ENCODE assay signal across 16 cellular contexts in the genomic region with DNA sequence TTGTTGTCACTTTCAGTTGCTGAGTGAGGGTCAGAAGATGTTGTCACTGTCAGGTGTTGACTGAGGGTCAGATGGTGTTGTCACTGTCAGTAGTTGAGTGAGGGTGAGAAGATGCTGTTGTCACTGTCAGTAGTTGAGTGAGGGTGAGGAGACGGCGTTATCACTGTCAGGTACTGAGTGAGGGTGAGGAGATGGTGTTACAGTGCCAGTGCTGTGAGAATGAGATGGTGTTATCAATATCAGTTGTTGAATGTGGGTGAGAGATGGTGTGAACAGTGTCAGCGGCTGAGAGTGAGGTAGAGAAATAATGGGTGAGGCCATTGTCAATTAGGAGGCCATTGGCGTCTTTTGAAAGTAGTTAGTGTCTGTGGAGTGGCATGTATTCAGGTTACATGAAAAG. TPM values are rescaled to one million over a fixed set of nuclear protein-coding genes. Genes with fewer than 3 reads are reported as not detected.
DNase-seq lines count a peak whose midpoint lies in the region; FAIRE-seq and TF ChIP-seq lines count a peak whose summit lies in the region.
"Had no signal": no experiment of that assay in that cellular context is flagged by ENCODE, and none has a peak within 500 bp of the region (broad histone marks: within the 10 kb centered on the region; RNA-seq: fewer than 3 reads in every experiment).

No MANE protein-coding gene starts in this region.

- intact Hi-C loops in Caco-2 (cut with micrococcal nuclease; ENCODE audit: unreplicated experiment): no loop called here

- H3K27ac Mint-ChIP-seq in Caco-2 (ENCODE audit: unreplicated experiment) (peak overlapping the region; percentile 87), IgD-negative memory B cell (peak overlapping the region; percentile 93 to 97 (median 96)), astrocyte (ENCODE audit: unreplicated experiment) (no peak overlapping the region), nephron (peak overlapping the region; percentile 9 to 57 (median 54))

- H4K20me1 ChIP-seq in astrocyte (ENCODE audit: insufficient read depth, low read length): peaks cover 10% of the 10 kb centered on the region

- DNase-seq in Caco-2 (no peak), astrocyte (ENCODE audit: low read depth) (no peak), NOMO-1 treated with dmso at 0.1 percent for 144 hours (lab: John Stamatoyannopoulos, UW; ENCODE audit: unreplicated experiment) (no peak), GM19238 (ENCODE audit: insufficient read length, low spot score) (no peak), AML-193 (lab: John Stamatoyannopoulos, UW) (no peak), NCI-H146 (lab: John Stamatoyannopoulos, UW) (no peak)
- DNase-seq: activated gamma-delta T cell treated with Interleukin-2 at 50 U/mL for 16 hours, cerebellar nuclear complex, erythroblast, heart right ventricle, NCI-H1417 treated with DMSO at 0.1 percent for 48 hours, NCI-H524, SW 1271 had no signal

- no peak overlapping the region for H3K9ac ChIP-seq in astrocyte (ENCODE audit: low read length)

- H3K27me3 ChIP-seq in Caco-2 (replicated peaks; ENCODE audit: control insufficient read depth, insufficient read depth, low read length) (no peaks in the 10 kb centered on the region), astrocyte (ENCODE audit: insufficient read depth, low read length) (no peaks in the 10 kb centered on the region)
- H3K27me3 ChIP-seq: heart right ventricle had no signal

- no TSS peak for BruUV-seq in Caco-2 (replicated peaks; lab: Mats Ljungman, UMichigan)

- H3K27ac ChIP-seq in astrocyte (ENCODE audit: low read depth, low read length): no peak overlapping the region

- TF ChIP-seq CTCF in Caco-2 (IDR thresholded peaks at IDR 0.05; ENCODE audit: insufficient read depth in 1 of 2, low read depth in 1 of 2, low read length in 1 of 2, severe bottlenecking in 1 of 2, unreplicated experiment in 1 of 2): no peak
- no peak for TF ChIP-seq CTCF in astrocyte (IDR thresholded peaks at IDR 0.05; ENCODE audit: insufficient read depth, low read depth, low read length)
- no peak for TF ChIP-seq CTCF in nephron (IDR thresholded peaks at IDR 0.05; ENCODE audit: unreplicated experiment in 3 of 3)

- H3K9me3 Mint-ChIP-seq in Caco-2 (ENCODE audit: unreplicated experiment): peaks cover 28% of the 10 kb centered on the region
- H3K9me3 Mint-ChIP-seq in IgD-negative memory B cell: peaks cover 0 to 21% (median 12%) of the 10 kb centered on the region in 3 donors
- H3K9me3 Mint-ChIP-seq in astrocyte (ENCODE audit: unreplicated experiment): peaks cover 13% of the 10 kb centered on the region
- H3K9me3 Mint-ChIP-seq in nephron: peaks cover 30% of the 10 kb centered on the region

- H3K36me3 ChIP-seq in Caco-2 (ENCODE audit: control insufficient read depth, insufficient read depth, low read length) (no peaks in the 10 kb centered on the region), astrocyte (ENCODE audit: insufficient read depth, low read length) (no peaks in the 10 kb centered on the region)
- H3K36me3 ChIP-seq: heart right ventricle had no signal

- no peak overlapping the region for H2AFZ ChIP-seq in astrocyte (ENCODE audit: low read depth, low read length)

- H3K27me3 Mint-ChIP-seq in Caco-2 (ENCODE audit: insufficient read depth, unreplicated experiment) (no peaks in the 10 kb centered on the region), IgD-negative memory B cell (no peaks in the 10 kb centered on the region), astrocyte (ENCODE audit: low read depth, unreplicated experiment) (peaks cover 23% of the 10 kb centered on the region), nephron (ENCODE audit: low read depth) (peaks cover 14% of the 10 kb centered on the region)

- no peak overlapping the region for H3K4me2 ChIP-seq in astrocyte (ENCODE audit: low read length)

- POLR2A ChIA-PET in Caco-2 (lab: Charles Lee): no interaction called here

- CTCF ChIA-PET in Caco-2 (lab: Charles Lee): no interaction called here

- H3K9me3 ChIP-seq in Caco-2 (no peaks in the 10 kb centered on the region), astrocyte (ENCODE audit: insufficient read depth, low read depth, low read length) (peaks cover 9% of the 10 kb centered on the region)

- H3K4me1 Mint-ChIP-seq in Caco-2 (ENCODE audit: low read depth, unreplicated experiment) (peaks cover 11% of the 10 kb centered on the region), IgD-negative memory B cell (peaks cover 10 to 30% (median 28%) of the 10 kb centered on the region in 3 donors), astrocyte (ENCODE audit: low read depth, unreplicated experiment) (peaks cover 4% of the 10 kb centered on the region), nephron (no peaks in the 10 kb centered on the region)

- no peaks in the 10 kb centered on the region for H3K4me1 ChIP-seq in Caco-2
- peaks cover 6% of the 10 kb centered on the region for H3K4me1 ChIP-seq in astrocyte (ENCODE audit: insufficient read depth, low read length)

- no peak for FAIRE-seq in astrocyte (lab: Jason Lieb, UNC)
- FAIRE-seq: HepG2 had no signal

- peaks cover 10% of the 10 kb centered on the region for H3K36me3 Mint-ChIP-seq in Caco-2 (ENCODE audit: insufficient read depth, unreplicated experiment)
- peaks cover 3% of the 10 kb centered on the region for H3K36me3 Mint-ChIP-seq in IgD-negative memory B cell
- H3K36me3 Mint-ChIP-seq in astrocyte (ENCODE audit: low read depth, unreplicated experiment): no peaks in the 10 kb centered on the region
- peaks cover 12% of the 10 kb centered on the region for H3K36me3 Mint-ChIP-seq in nephron (ENCODE audit: low read depth)

- no peak overlapping the region for H3K4me3 ChIP-seq in Caco-2 (ENCODE audit: low read depth, low read length)
- H3K4me3 ChIP-seq in astrocyte (ENCODE audit: insufficient read depth, low read depth, low read length): no peak overlapping the region

- H3K79me2 ChIP-seq in astrocyte (ENCODE audit: insufficient read depth, low read length): peaks cover 20% of the 10 kb centered on the region

- H3K4me3 Mint-ChIP-seq in Caco-2 (ENCODE audit: unreplicated experiment) (peak overlapping the region; percentile 82), IgD-negative memory B cell (peak overlapping the region in 3 of 4 donors; percentile 19 to 94 (median 87)), astrocyte (ENCODE audit: unreplicated experiment) (peak overlapping the region; percentile 2), nephron (peak overlapping the region; percentile 58 to 67 (median 67))

RNA-seq across cellular contexts. Expression of a gene that starts 1.6 kb away (rescaled TPM):
- total RNA-seq in Caco-2 (2022) (13.0 and 15.8 TPM in 2 replicates), astrocyte (12.6 and 14.3 TPM in 2 replicates)
- polyA plus RNA-seq in IgD-negative memory B cell: 17.6 TPM

Comparison
In these comparisons a context has a peak if more than half of its experiments do, and no peak if none do; other contexts are left out.
1. H3K4me3 Mint-ChIP-seq: peak in every context shown above with its lines; median percentile 87 in IgD-negative memory B cell; 82 in Caco-2; 67 in nephron; 2 in astrocyte.